ENCODE assay signal across 8 cellular contexts in the genomic region with DNA sequence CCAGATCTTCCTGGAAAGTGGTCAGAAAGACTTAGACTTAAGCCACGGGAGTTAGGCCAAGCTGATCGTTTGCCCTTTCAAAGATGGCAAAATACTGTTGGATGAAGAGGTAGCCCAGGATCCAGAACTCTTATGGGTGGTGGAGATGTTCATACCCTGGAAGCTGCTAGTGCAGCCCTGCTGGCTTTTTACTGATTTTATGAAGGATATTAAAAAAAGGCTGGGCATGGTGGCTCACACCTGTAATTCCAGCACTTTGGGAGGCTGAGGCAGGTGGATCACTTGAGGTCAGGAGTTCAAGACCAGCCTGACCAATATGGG. TPM values are rescaled to one million over a fixed set of nuclear protein-coding genes. Genes with fewer than 3 reads are reported as not detected.
DNase-seq lines count a peak whose midpoint lies in the region; ATAC-seq, FAIRE-seq and TF ChIP-seq lines count a peak whose summit lies in the region.
"Not testable (repeated sequence)": the region's sequence is repeated elsewhere in the genome, so short reads cannot be mapped to it uniquely, and the experiment has no call there.

No MANE protein-coding gene starts in this region.

- not testable (repeated sequence) for H3K27me3 Mint-ChIP-seq in CD4-positive, alpha-beta T cell; activated naive CD8-positive, alpha-beta T cell treated with anti-CD3 and anti-CD28 coated beads for 36 hours; neural progenitor cell (ENCODE audit: insufficient read depth, low read depth)

- H3K4me3 Mint-ChIP-seq in CD4-positive, alpha-beta T cell, result peak overlapping the region; percentile 88
- H3K4me3 Mint-ChIP-seq in activated naive CD8-positive, alpha-beta T cell treated with anti-CD3 and anti-CD28 coated beads for 36 hours, result peak overlapping the region; percentile 94
- H3K4me3 Mint-ChIP-seq in neural progenitor cell, result peak overlapping the region; percentile 95

- not testable (repeated sequence) for DNase-seq in CD4-positive, alpha-beta T cell; SJSA1 (ENCODE audit: low read depth in 1 of 2, low spot score in 2 of 2); activated naive CD8-positive, alpha-beta T cell treated with anti-CD3 and anti-CD28 coated beads for 36 hours; H1 (ENCODE audit: low read depth in 1 of 2, low spot score in 2 of 2); neural progenitor cell (ENCODE audit: low spot score); substantia nigra (lab: John Stamatoyannopoulos, UW)

- peaks cover 13% of the 10 kb centered on the region for H3F3A ChIP-seq in neural progenitor cell (ENCODE audit: low read depth)

- 97% methylated on average over 2 of the region's 2 CpGs; no CpG with 5 or more reads in 1 of the 2 experiments for WGBS in H1 (ENCODE audit: extremely low coverage in 1 of 2, insufficient coverage in 1 of 2, insufficient read length in 1 of 2, insufficient replicate concordance in 2 of 2, low coverage in 1 of 2, low lambda C conversion rate in 2 of 2, missing lambda C conversion rate in 1 of 2), 2 experiments

- not testable (repeated sequence) for H2BK15ac ChIP-seq in H1 (ENCODE audit: low read length)

- H3K56ac ChIP-seq in H1 (replicated peaks; ENCODE audit: insufficient read length, low read depth, low read length), result not testable (repeated sequence)

- peak overlapping the region; percentile 84 for H3K27ac ChIP-seq in CD4-positive, alpha-beta T cell (ENCODE audit: low read depth, low read length)
- peak overlapping the region; percentile 39 for H3K27ac ChIP-seq in SJSA1
- peak overlapping the region; percentile 57; the same call in 1 of the 2 replicates for H3K27ac ChIP-seq in H1 (ENCODE audit: low read depth, low read length)
- H3K27ac ChIP-seq in iPS-20b (ENCODE audit: low read length), result peak overlapping the region; percentile 43
- not testable (repeated sequence) for H3K27ac ChIP-seq in neural progenitor cell
- peak overlapping the region; percentile 91 for H3K27ac ChIP-seq in substantia nigra (ENCODE audit: low read depth, low read length, poor library complexity, severe bottlenecking)

- H2AK5ac ChIP-seq in H1 (ENCODE audit: low read depth, low read length), result not testable (repeated sequence)

- H3K27ac Mint-ChIP-seq in CD4-positive, alpha-beta T cell, result peak overlapping the region; percentile 94
- peak overlapping the region; percentile 85 for H3K27ac Mint-ChIP-seq in activated naive CD8-positive, alpha-beta T cell treated with anti-CD3 and anti-CD28 coated beads for 36 hours
- H3K27ac Mint-ChIP-seq in neural progenitor cell, result peak overlapping the region; percentile 85

- not testable (repeated sequence) for H4K5ac ChIP-seq in H1 (ENCODE audit: insufficient read length, low read depth, low read length)

- intact Hi-C loops in CD4-positive, alpha-beta T cell (cut with DNase I, micrococcal nuclease), result loop anchor here (1.0 to 10.0 kb wide), 4 partner anchors 25 to 1199 kb away; a partner anchor contains a TSS

- H3K4me1 Mint-ChIP-seq in CD4-positive, alpha-beta T cell (ENCODE audit: low read depth), result peaks cover 34% of the 10 kb centered on the region
- peaks cover 22% of the 10 kb centered on the region for H3K4me1 Mint-ChIP-seq in activated naive CD8-positive, alpha-beta T cell treated with anti-CD3 and anti-CD28 coated beads for 36 hours
- not testable (repeated sequence) for H3K4me1 Mint-ChIP-seq in neural progenitor cell

- H3K9ac ChIP-seq in H1 (replicated peaks in 1 of 4; ENCODE audit: extremely low read depth in 1 of 4, low read depth in 3 of 4, low read length in 3 of 4) (peak overlapping the region in 3 of 4 experiments; percentile 59 to 86 (median 63); a peak in 6 of 7 replicates), iPS-20b (ENCODE audit: low read depth, low read length) (peak overlapping the region; percentile 90; the same call in 1 of the 2 replicates), neural progenitor cell (peak overlapping the region; percentile 10)

- H2BK12ac ChIP-seq in H1 (ENCODE audit: low read depth, low read length), result not testable (repeated sequence)

- POLR2A ChIA-PET in CD4-positive, alpha-beta T cell (lab: Charles Lee), result interaction anchor here (0.5 to 5.9 kb wide), 22 partner anchors 9 to 1200 kb away, joined by 3 to 268 read pairs (median 6); a partner anchor contains a TSS
- POLR2A ChIA-PET in H1 (lab: Charles Lee; ENCODE audit: partially characterized antibody), result interaction anchor here (0.8 to 5.9 kb wide), 11 partner anchors 8 to 301 kb away, joined by 3 to 66 read pairs (median 6); a partner anchor contains a TSS

- H3K23ac ChIP-seq in H1 (ENCODE audit: insufficient read length), result not testable (repeated sequence)

- not testable (repeated sequence) for H3K23me2 ChIP-seq in H1 (ENCODE audit: low read depth, low read length)

- H3K4me3 ChIP-seq in SJSA1 (peak overlapping the region; percentile 62), H1 (ENCODE audit: extremely low read depth in 1 of 4, insufficient read depth in 2 of 4, low read depth in 3 of 4, low read length in 4 of 4) (peak overlapping the region; percentile 79 to 98 (median 97); a peak in 7 of 8 replicates), iPS-20b (ENCODE audit: low read length) (peak overlapping the region; percentile 99), neural progenitor cell (peak overlapping the region; percentile 90)

- not testable (repeated sequence) for TF ChIP-seq EP300 in H1 (IDR thresholded peaks at IDR 0.05; ENCODE audit: borderline replicate concordance in 1 of 2, low read depth in 2 of 2, low read length in 2 of 2)

- FAIRE-seq in H1 (lab: Jason Lieb, UNC), result not testable (repeated sequence)

- not testable (repeated sequence) for TF ChIP-seq POLR2A in H1 (IDR thresholded peaks at IDR 0.05; ENCODE audit: control extremely low read depth in 1 of 2, low read depth in 2 of 2, low read length in 2 of 2)

- not testable (repeated sequence) for H3K4ac ChIP-seq in H1 (replicated peaks; ENCODE audit: insufficient read length, low read depth, low read length)

- H2BK120ac ChIP-seq in H1 (replicated peaks; ENCODE audit: low read depth, low read length), result not testable (repeated sequence)

- peaks cover 30% of the 10 kb centered on the region for H3K36me3 Mint-ChIP-seq in CD4-positive, alpha-beta T cell (ENCODE audit: low read depth)
- not testable (repeated sequence) for H3K36me3 Mint-ChIP-seq in activated naive CD8-positive, alpha-beta T cell treated with anti-CD3 and anti-CD28 coated beads for 36 hours; neural progenitor cell

- H3K36me3 ChIP-seq in SJSA1; H1 (ENCODE audit: control insufficient read depth in 2 of 4, insufficient read depth in 4 of 4, low read length in 3 of 4); iPS-20b (ENCODE audit: insufficient read depth, low read depth, low read length); neural progenitor cell: not testable (repeated sequence)

- not testable (repeated sequence) for H2BK20ac ChIP-seq in H1 (ENCODE audit: low read length)

- H3K14ac ChIP-seq in H1 (ENCODE audit: insufficient read length), result not testable (repeated sequence)

- not testable (repeated sequence) for H3K79me1 ChIP-seq in H1 (ENCODE audit: low read depth, low read length)

- not testable (repeated sequence) for H3K9me3 Mint-ChIP-seq in CD4-positive, alpha-beta T cell; activated naive CD8-positive, alpha-beta T cell treated with anti-CD3 and anti-CD28 coated beads for 36 hours; neural progenitor cell

- not testable (repeated sequence) for TF ChIP-seq RAD21 in H1 (IDR thresholded peaks at IDR 0.05 in 1 of 2, conservative IDR thresholded peaks at IDR 0.05 in 1 of 2; ENCODE audit: low read depth in 2 of 2, low read length in 2 of 2)

- peak overlapping the region; percentile 40 to 73 for H3K4me2 ChIP-seq in H1 (ENCODE audit: insufficient read depth in 1 of 2, low read depth in 2 of 2, low read length in 2 of 2)
- peak overlapping the region; percentile 83 for H3K4me2 ChIP-seq in neural progenitor cell

- not testable (repeated sequence) for H4K8ac ChIP-seq in H1 (ENCODE audit: extremely low read depth, insufficient read depth, low read length)

- ATAC-seq in CD4-positive, alpha-beta T cell (ENCODE audit: poor library complexity), result not testable (repeated sequence)
- ATAC-seq in HG03442 (IDR thresholded peaks at IDR 0.05; ENCODE audit: unreplicated experiment), result peak; percentile 6

- H2AFZ ChIP-seq in H1 (ENCODE audit: low read length) (peak overlapping the region; percentile 83), neural progenitor cell (replicated peaks) (peak overlapping the region; percentile 77)

- CTCF ChIA-PET in CD4-positive, alpha-beta T cell (lab: Charles Lee), result interaction anchor here (1.1 to 4.5 kb wide), 4 partner anchors 24 to 141 kb away, joined by 3 to 30 read pairs (median 12); a partner anchor contains a TSS
- CTCF ChIA-PET in H1 (lab: Charles Lee; ENCODE audit: partially characterized antibody), result interaction anchor here (0.9 to 1.2 kb wide), 6 partner anchors 12 to 295 kb away, joined by 3 to 6 read pairs (median 4); no protein-coding TSS in a partner anchor

- not testable (repeated sequence) for H3K18ac ChIP-seq in H1 (ENCODE audit: extremely low read depth, low read length)

- H3K27me3 ChIP-seq in CD4-positive, alpha-beta T cell (ENCODE audit: control insufficient read depth, insufficient read depth, low read length); SJSA1 (replicated peaks); H1 (replicated peaks in 1 of 4; ENCODE audit: control insufficient read depth in 3 of 4, extremely low read depth in 1 of 4, insufficient read depth in 3 of 4, low read length in 3 of 4); iPS-20b (ENCODE audit: insufficient read depth, low read length); neural progenitor cell: not testable (repeated sequence)

- H2BK5ac ChIP-seq in H1 (ENCODE audit: low read depth, low read length), result not testable (repeated sequence)

- not testable (repeated sequence) for H3K4me1 ChIP-seq in SJSA1 (replicated peaks); H1 (replicated peaks in 1 of 4; ENCODE audit: control insufficient read depth in 3 of 4, insufficient read depth in 4 of 4, low read length in 3 of 4); iPS-20b (ENCODE audit: insufficient read depth, low read length); neural progenitor cell

- H3K9me3 ChIP-seq in CD4-positive, alpha-beta T cell (ENCODE audit: control insufficient read depth, low read length); SJSA1 (replicated peaks); H1 (ENCODE audit: insufficient read depth in 2 of 2, low read depth in 1 of 2, low read length in 1 of 2); iPS-20b (ENCODE audit: insufficient read depth, low read depth, low read length); neural progenitor cell (ENCODE audit: low read depth): not testable (repeated sequence)

- H4K91ac ChIP-seq in H1 (replicated peaks; ENCODE audit: insufficient read length, low read length), result not testable (repeated sequence)

- H3K79me2 ChIP-seq in H1 (ENCODE audit: control insufficient read depth in 1 of 2, insufficient read depth in 2 of 2, low read length in 2 of 2), result peaks cover 0 to 23% of the 10 kb centered on the region in 2 experiments; a peak in 2 of 4 replicates
- H3K79me2 ChIP-seq in neural progenitor cell (ENCODE audit: low read depth), result peaks cover 29% of the 10 kb centered on the region

- not testable (repeated sequence) for H4K20me1 ChIP-seq in H1 (replicated peaks in 1 of 2; ENCODE audit: control insufficient read depth in 1 of 2, insufficient read depth in 2 of 2, low read length in 2 of 2); neural progenitor cell (ENCODE audit: low read depth)

- not testable (repeated sequence) for TF ChIP-seq CTCF in CD4-positive, alpha-beta T cell (IDR thresholded peaks at IDR 0.05); H1 (IDR thresholded peaks at IDR 0.05; ENCODE audit: control extremely low read depth in 1 of 3, insufficient read depth in 1 of 3, low read depth in 1 of 3, low read length in 3 of 3); neural progenitor cell (IDR thresholded peaks at IDR 0.05)

RNA-seq across cellular contexts. Expression of a gene that starts 0.7 kb away (rescaled TPM):
- 1 to 10 TPM; 8.5 to 9.6 TPM for total RNA-seq in CD4-positive, alpha-beta T cell
- total RNA-seq in SJSA1 (2014; rRNA removed; shearing (Covaris generic)), result 28.9 and 33.6 TPM in 2 replicates
- 10 to 100 TPM; 42.1 to 44.0 TPM for total RNA-seq in activated naive CD8-positive, alpha-beta T cell treated with anti-CD3 and anti-CD28 coated beads for 36 hours
- 38.7 and 40.5 TPM in 2 replicates for total RNA-seq in H1 (2021; fragmentation: NEBNext Ultra II Directional; extraction: Animal tissue kit (Norgen Biotek cat#: 25700))
- 23.0 and 27.5 TPM in 2 replicates for polyA plus RNA-seq in H1 (2011; rRNA removed)
- 26.1 TPM for polyA plus RNA-seq in H1 (2011; cell fraction: cytosol; rRNA removed)
- polyA plus RNA-seq in H1 (2011; cell fraction: nucleus; rRNA removed), result 17.4 TPM
- 31.4 to 51.1 TPM (median 33.3 TPM) in 4 replicates for polyA plus RNA-seq in H1 (2012, experiment 1 of 2)
- polyA plus RNA-seq in H1 (2012, experiment 2 of 2), result 25.8 TPM
- 45.7 TPM for polyA plus RNA-seq in H1 (2013, experiment 1 of 2)
- 46.6 TPM for polyA plus RNA-seq in H1 (2013, experiment 2 of 2)
- polyA minus RNA-seq in H1 (2011; rRNA and poly(A)+ RNA removed), result 16.1 and 21.4 TPM in 2 replicates
- polyA minus RNA-seq in H1 (2011; cell fraction: cytosol; rRNA and poly(A)+ RNA removed), result 5.7 TPM
- 12.3 TPM for polyA minus RNA-seq in H1 (2011; cell fraction: nucleus; rRNA and poly(A)+ RNA removed)
- total RNA-seq in neural progenitor cell (ENCODE audit: low replicate concordance), result 31.3 and 35.1 TPM in 2 replicates

RNA-seq across cellular contexts. Expression of a gene that starts 24.1 kb away (rescaled TPM):
- 100 to 1,000 TPM; 140 to 146 TPM for total RNA-seq in CD4-positive, alpha-beta T cell
- 376 and 566 TPM in 2 replicates for total RNA-seq in SJSA1 (2014; rRNA removed; shearing (Covaris generic))
- total RNA-seq in activated naive CD8-positive, alpha-beta T cell treated with anti-CD3 and anti-CD28 coated beads for 36 hours, result 100 to 1,000 TPM; 345 to 385 TPM
- 195 and 247 TPM in 2 replicates for total RNA-seq in H1 (2021; fragmentation: NEBNext Ultra II Directional; extraction: Animal tissue kit (Norgen Biotek cat#: 25700))
- 28.3 and 36.1 TPM in 2 replicates for polyA plus RNA-seq in H1 (2011; rRNA removed)
- polyA plus RNA-seq in H1 (2011; cell fraction: cytosol; rRNA removed), result 75.1 TPM
- 25.0 TPM for polyA plus RNA-seq in H1 (2011; cell fraction: nucleus; rRNA removed)
- 137 to 236 TPM (median 158 TPM) in 4 replicates for polyA plus RNA-seq in H1 (2012, experiment 1 of 2)
- 38.2 TPM for polyA plus RNA-seq in H1 (2012, experiment 2 of 2)
- 93.5 TPM for polyA plus RNA-seq in H1 (2013, experiment 1 of 2)
- 94.0 TPM for polyA plus RNA-seq in H1 (2013, experiment 2 of 2)
- 9.6 and 15.9 TPM in 2 replicates for polyA minus RNA-seq in H1 (2011; rRNA and poly(A)+ RNA removed)
- 39.9 TPM for polyA minus RNA-seq in H1 (2011; cell fraction: cytosol; rRNA and poly(A)+ RNA removed)
- polyA minus RNA-seq in H1 (2011; cell fraction: nucleus; rRNA and poly(A)+ RNA removed), result 33.1 TPM
- 145 and 166 TPM in 2 replicates for total RNA-seq in neural progenitor cell (ENCODE audit: low replicate concordance)

RNA-seq across cellular contexts. Expression of a gene that starts 43.8 kb away (rescaled TPM):
- total RNA-seq in CD4-positive, alpha-beta T cell, result not detected
- total RNA-seq in SJSA1 (2014; rRNA removed; shearing (Covaris generic)), result 5.3 and 6.0 TPM in 2 replicates
- total RNA-seq in activated naive CD8-positive, alpha-beta T cell treated with anti-CD3 and anti-CD28 coated beads for 36 hours, result under 1 TPM in 1 of 2 experiments, not detected in 1; 0.06 TPM
- 0.30 and 0.31 TPM in 2 replicates for total RNA-seq in H1 (2021; fragmentation: NEBNext Ultra II Directional; extraction: Animal tissue kit (Norgen Biotek cat#: 25700))
- 0.20 and 0.21 TPM in 2 replicates for polyA plus RNA-seq in H1 (2011; rRNA removed)
- 0.28 TPM for polyA plus RNA-seq in H1 (2011; cell fraction: cytosol; rRNA removed)
- polyA plus RNA-seq in H1 (2011; cell fraction: nucleus; rRNA removed), result 0.46 TPM
- polyA plus RNA-seq in H1 (2012, experiment 1 of 2), result 0.36 to 0.48 TPM (median 0.42 TPM) in 4 replicates
- 0.18 TPM for polyA plus RNA-seq in H1 (2012, experiment 2 of 2)
- 0.24 TPM for polyA plus RNA-seq in H1 (2013, experiment 1 of 2)
- polyA plus RNA-seq in H1 (2013, experiment 2 of 2), result 0.18 TPM
- 0.41 and 0.61 TPM in 2 replicates for polyA minus RNA-seq in H1 (2011; rRNA and poly(A)+ RNA removed)
- not detected for polyA minus RNA-seq in H1 (2011; cell fraction: cytosol; rRNA and poly(A)+ RNA removed)
- polyA minus RNA-seq in H1 (2011; cell fraction: nucleus; rRNA and poly(A)+ RNA removed), result 0.40 TPM
- not detected in 2 replicates for total RNA-seq in neural progenitor cell (ENCODE audit: low replicate concordance)

Comparison
In these comparisons a context has a peak if more than half of its experiments do, and no peak if none do; other contexts are left out.
1. H3K9ac ChIP-seq: peak in every context shown above with its lines; median percentile 90 in iPS-20b; 63 in H1; 10 in neural progenitor cell.